11 cellular contexts compared by ENCODE assay signal in genomic region chr1:225446298-225446941, GRCh38. TPM values are rescaled to one million over a fixed set of nuclear protein-coding genes. Genes with fewer than 3 reads are reported as not detected.
A peak's percentile ranks its signal among the peaks of the same experiment; 100 is the strongest.
DNase-seq lines count a peak whose midpoint lies in the region; ATAC-seq and TF ChIP-seq lines count a peak whose summit lies in the region.
"Had no signal": no experiment of that assay in that cellular context is flagged by ENCODE, and none has a peak within 500 bp of the region (broad histone marks: within the 10 kb centered on the region; RNA-seq: fewer than 3 reads in every experiment).

No MANE protein-coding gene starts in this region.

- H3K27me3 ChIP-seq in stomach smooth muscle (ENCODE audit: control insufficient read depth in 1 of 2, insufficient read depth in 2 of 2, low read length in 2 of 2) = no peaks in the 10 kb centered on the region

- no peak for TF ChIP-seq CTCF in activated B cell treated with CpG ODN at 0.5 μM for 24 hours (IDR thresholded peaks at IDR 0.05)

- no peaks in the 10 kb centered on the region for H3K36me3 ChIP-seq in stomach smooth muscle (ENCODE audit: control insufficient read depth in 2 of 2, insufficient read depth in 2 of 2, low read length in 2 of 2)

- H3K9me3 Mint-ChIP-seq in activated B cell treated with CpG ODN at 0.5 μM for 24 hours = no peaks in the 10 kb centered on the region

- ATAC-seq in activated B cell treated with CpG ODN at 0.5 μM for 24 hours (ENCODE audit: low read depth) (no peak), left lobe of liver (no peak), GM19324 (IDR thresholded peaks at IDR 0.05; ENCODE audit: low FRiP score, unreplicated experiment) (no peak)

- peak overlapping the region; percentile 71 to 96 for H3K9ac ChIP-seq in stomach smooth muscle (ENCODE audit: low read length in 2 of 2)

- H3K4me3 ChIP-seq in stomach smooth muscle (ENCODE audit: low read length in 2 of 2) = peak overlapping the region in 1 of 2 donors; percentile 15

- no peak overlapping the region for H3K4me3 Mint-ChIP-seq in activated B cell treated with CpG ODN at 0.5 μM for 24 hours

- no peaks in the 10 kb centered on the region for H3K27me3 Mint-ChIP-seq in activated B cell treated with CpG ODN at 0.5 μM for 24 hours

- peak; percentile 47 for DNase-seq in NCI-H146 (lab: John Stamatoyannopoulos, UW)
- DNase-seq in NCI-H146 treated with DMSO at 0.1 percent for 48 hours (lab: John Stamatoyannopoulos, UW; ENCODE audit: unreplicated experiment) = no peak
- DNase-seq in activated B cell treated with CpG ODN at 0.5 μM for 24 hours = no peak
- peak; percentile 44 for DNase-seq in left lobe of liver (ENCODE audit: low spot score)
- no peak for DNase-seq in CD1c-positive myeloid dendritic cell (ENCODE audit: extremely low spot score)
- no peak for DNase-seq in SHP77 treated with DMSO at 0.1 percent for 48 hours (lab: John Stamatoyannopoulos, UW)
- DNase-seq: 8988T; activated CD4-positive, CD25-positive, alpha-beta regulatory T cell; NCI-H446 had no signal

- H3K27ac Mint-ChIP-seq in activated B cell treated with CpG ODN at 0.5 μM for 24 hours = peak overlapping the region; percentile 90

- peak overlapping the region; percentile 100 for H3K27ac ChIP-seq in stomach smooth muscle (ENCODE audit: low read length)

- peaks cover 88% of the 10 kb centered on the region for H3K4me1 ChIP-seq in stomach smooth muscle (ENCODE audit: control insufficient read depth, insufficient read depth, low read length)

- H3K4me1 Mint-ChIP-seq in activated B cell treated with CpG ODN at 0.5 μM for 24 hours = peaks cover 48% of the 10 kb centered on the region

- intact Hi-C loops in activated B cell treated with CpG ODN at 0.5 μM for 24 hours (cut with micrococcal nuclease) = loop anchor here (10.0 kb wide), 1 partner anchor 132 kb away; no protein-coding TSS in a partner anchor

- POLR2A ChIA-PET in activated B cell treated with CpG ODN at 0.5 μM for 24 hours (lab: Charles Lee) = interaction anchor here (2.3 to 6.1 kb wide), 4 partner anchors 13 to 616 kb away, joined by 13 to 168 read pairs (median 64); partner anchors contain the start of genes H3-3A and LBR

- H3K9me3 ChIP-seq in stomach smooth muscle (ENCODE audit: control insufficient read depth in 2 of 2, low read length in 2 of 2) = no peaks in the 10 kb centered on the region

- no peaks in the 10 kb centered on the region for H3K36me3 Mint-ChIP-seq in activated B cell treated with CpG ODN at 0.5 μM for 24 hours (ENCODE audit: low read depth)

- CTCF ChIA-PET in activated B cell treated with CpG ODN at 0.5 μM for 24 hours (lab: Charles Lee) = interaction anchor here (0.7 kb wide), 1 partner anchor 14 kb away, joined by 3 read pairs; no protein-coding TSS in a partner anchor

RNA-seq across cellular contexts. Expression of gene LBR, which starts 18.6 kb away (rescaled TPM):
- total RNA-seq in activated B cell treated with CpG ODN at 0.5 μM for 24 hours (93.1 and 113 TPM in 2 replicates), left lobe of liver (22.1 TPM)

Comparison
In these comparisons a context has a peak if more than half of its experiments do, and no peak if none do; other contexts are left out.
1. DNase-seq: peak in NCI-H146 (single experiment) and left lobe of liver (single experiment); none in NCI-H146 treated with DMSO at 0.1 percent for 48 hours (single experiment), activated B cell treated with CpG ODN at 0.5 μM for 24 hours (single experiment), CD1c-positive myeloid dendritic cell (single experiment) and SHP77 treated with DMSO at 0.1 percent for 48 hours (single experiment).